29 cellular contexts compared by ENCODE assay signal in the genomic region with DNA sequence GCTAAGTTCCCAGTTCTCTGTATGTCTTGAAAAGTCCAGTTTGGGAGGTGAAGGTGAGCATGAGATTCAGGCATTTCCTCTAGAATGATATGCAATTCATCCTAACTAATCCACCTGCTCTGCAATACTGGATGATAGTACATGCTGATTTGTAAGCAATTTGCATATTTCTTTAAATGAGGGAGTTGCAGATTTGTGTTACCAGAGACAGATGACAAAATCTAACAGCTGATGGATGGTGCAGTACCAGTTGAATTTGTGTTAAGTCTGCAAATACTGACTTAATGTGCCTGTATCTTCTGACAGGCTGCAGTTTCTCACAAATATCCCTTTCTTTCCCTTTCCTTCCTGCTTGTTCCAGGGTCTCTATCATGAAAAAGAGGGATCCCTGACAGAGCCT.
"Had no signal": no experiment of that assay in that cellular context is flagged by ENCODE, and none has a peak within 500 bp of the region (broad histone marks: within the 10 kb centered on the region; RNA-seq: fewer than 3 reads in every experiment).

No MANE protein-coding gene starts in this region.

- H3K9me3 ChIP-seq: colonic mucosa, esophagus squamous epithelium, gastrocnemius medialis had no signal

- H3K27me3 Mint-ChIP-seq: dendritic cell treated with granulocyte-macrophage colony-stimulating factor and Interleukin-4, amounts not matched to agents 40 ng/mL and 50 ng/mL, for 4 days had no signal

- H3K9me3 Mint-ChIP-seq: dendritic cell treated with granulocyte-macrophage colony-stimulating factor and Interleukin-4, amounts not matched to agents 40 ng/mL and 50 ng/mL, for 4 days; effector memory CD8-positive, alpha-beta T cell had no signal

- ATAC-seq: effector memory CD8-positive, alpha-beta T cell; esophagus mucosa; foreskin keratinocyte; gastrocnemius medialis; gastroesophageal sphincter; heart left ventricle; heart right ventricle had no signal

- H3K4me3 Mint-ChIP-seq: dendritic cell treated with granulocyte-macrophage colony-stimulating factor and Interleukin-4, amounts not matched to agents 40 ng/mL and 50 ng/mL, for 4 days; effector memory CD8-positive, alpha-beta T cell; endodermal cell had no signal

- H3K27me3 ChIP-seq: colonic mucosa, esophagus muscularis mucosa, esophagus squamous epithelium, gastrocnemius medialis, gastroesophageal sphincter, heart left ventricle, heart right ventricle had no signal

- H3K27ac Mint-ChIP-seq: dendritic cell treated with granulocyte-macrophage colony-stimulating factor and Interleukin-4, amounts not matched to agents 40 ng/mL and 50 ng/mL, for 4 days; effector memory CD8-positive, alpha-beta T cell; endodermal cell had no signal

- H3K27ac ChIP-seq: colonic mucosa, coronary artery, dorsolateral prefrontal cortex, epithelial cell of prostate, esophagus muscularis mucosa, esophagus squamous epithelium, foreskin keratinocyte, gastrocnemius medialis, gastroesophageal sphincter, heart left ventricle, heart right ventricle had no signal

- FAIRE-seq: colon, endometrium, endothelial cell of umbilical vein, frontal cortex had no signal

- H3K4me3 ChIP-seq: colonic mucosa, coronary artery, dorsolateral prefrontal cortex, esophagus muscularis mucosa, esophagus squamous epithelium, gastrocnemius medialis, gastroesophageal sphincter, heart left ventricle, heart right ventricle had no signal

- H3K36me3 ChIP-seq: colonic mucosa, esophagus muscularis mucosa, esophagus squamous epithelium, gastrocnemius medialis, gastroesophageal sphincter, heart left ventricle, heart right ventricle had no signal

- DNase-seq: colonic mucosa; cortex of kidney; dermis blood vessel endothelial cell; dorsolateral prefrontal cortex; effector CD4-positive, alpha-beta T cell; effector CD8-positive, alpha-beta T cell; effector memory CD4-positive, alpha-beta T cell; effector memory CD8-positive, alpha-beta T cell; endodermal cell; erythroblast; esophagus squamous epithelium; foreskin fibroblast; foreskin keratinocyte; foreskin melanocyte; gastrocnemius medialis; glutamatergic neuron; head of caudate nucleus; heart left ventricle; heart right ventricle had no signal

- H3K4me1 ChIP-seq: colonic mucosa, esophagus muscularis mucosa, esophagus squamous epithelium, foreskin keratinocyte, gastroesophageal sphincter had no signal
